ENCODE assay signal across 10 cellular contexts in the genomic region with DNA sequence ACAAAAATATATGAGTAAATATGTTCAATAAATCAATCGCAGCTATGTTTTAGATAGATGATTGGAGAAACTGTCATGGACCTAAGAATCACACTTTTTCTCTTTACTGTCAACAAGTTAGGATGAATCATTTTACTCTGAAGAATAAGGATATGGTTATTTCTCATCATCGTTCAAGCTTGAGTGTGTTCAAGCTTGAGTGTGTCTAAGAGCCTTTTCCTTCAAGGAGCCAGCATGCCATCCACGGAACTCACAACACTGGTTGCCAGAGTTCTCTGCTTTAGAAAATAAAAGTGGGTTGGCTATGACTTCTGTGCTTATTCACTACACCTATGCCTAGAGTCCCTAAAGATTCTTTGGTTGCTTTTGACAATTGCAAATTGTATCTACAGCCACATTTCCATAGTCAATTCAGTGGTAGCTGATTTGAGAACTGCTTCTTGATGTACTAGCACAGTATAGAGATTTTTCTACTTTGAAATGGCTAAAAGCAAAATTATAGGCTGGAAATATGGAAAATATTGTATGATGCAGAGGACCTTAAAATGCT. TPM values are rescaled to one million over a fixed set of nuclear protein-coding genes. Genes with fewer than 3 reads are reported as not detected.
DNase-seq lines count a peak whose midpoint lies in the region; ATAC-seq and TF ChIP-seq lines count a peak whose summit lies in the region.
"Had no signal": no experiment of that assay in that cellular context is flagged by ENCODE, and none has a peak within 500 bp of the region (broad histone marks: within the 10 kb centered on the region; RNA-seq: fewer than 3 reads in every experiment).

No MANE protein-coding gene starts in this region.

- CTCF ChIA-PET in activated CD8-positive, alpha-beta T cell treated with anti-CD3 and anti-CD28 coated beads, Interleukin-2, amount 10 ng/mL, durations not matched to agents 7 days and 5 days (lab: Charles Lee), result interaction anchor here (0.6 to 5.3 kb wide), 31 partner anchors 12 to 485 kb away, joined by 3 to 78 read pairs (median 6); a partner anchor contains a TSS

- intact Hi-C loops in left ventricle myocardium inferior (cut with micrococcal nuclease) (no loop called here), cardiac septum (cut with DNase I) (loop anchor here (5.0 kb wide), 1 partner anchor 150 kb away; a partner anchor contains a TSS), vagina (cut with DNase I) (no loop called here)

- no peaks in the 10 kb centered on the region for H3K36me3 Mint-ChIP-seq in activated CD8-positive, alpha-beta T cell treated with anti-CD3 and anti-CD28 coated beads, Interleukin-2, amount 10 ng/mL, durations not matched to agents 7 days and 5 days (ENCODE audit: low read depth)

- peaks cover 2% of the 10 kb centered on the region for H3K9me3 ChIP-seq in left ventricle myocardium inferior (replicated peaks)
- H3K9me3 ChIP-seq in vagina, result no peaks in the 10 kb centered on the region

- peak overlapping the region; percentile 87 for H3K27ac Mint-ChIP-seq in activated CD8-positive, alpha-beta T cell treated with anti-CD3 and anti-CD28 coated beads, Interleukin-2, amount 10 ng/mL, durations not matched to agents 7 days and 5 days

- H3K27me3 Mint-ChIP-seq in activated CD8-positive, alpha-beta T cell treated with anti-CD3 and anti-CD28 coated beads, Interleukin-2, amount 10 ng/mL, durations not matched to agents 7 days and 5 days (ENCODE audit: low read depth), result peaks cover 2% of the 10 kb centered on the region

- H3K9me3 Mint-ChIP-seq in activated CD8-positive, alpha-beta T cell treated with anti-CD3 and anti-CD28 coated beads, Interleukin-2, amount 10 ng/mL, durations not matched to agents 7 days and 5 days (ENCODE audit: insufficient read depth), result no peaks in the 10 kb centered on the region

- POLR2A ChIA-PET in activated CD8-positive, alpha-beta T cell treated with anti-CD3 and anti-CD28 coated beads, Interleukin-2, amount 10 ng/mL, durations not matched to agents 7 days and 5 days (lab: Charles Lee), result interaction anchor here (1.6 to 3.9 kb wide), 3 partner anchors 148 to 152 kb away, joined by 4 to 17 read pairs (median 16); a partner anchor contains a TSS

- H3K4me1 ChIP-seq in left ventricle myocardium inferior (no peaks in the 10 kb centered on the region), vagina (peaks cover 9% of the 10 kb centered on the region)

- no peak for ATAC-seq in activated CD8-positive, alpha-beta T cell treated with anti-CD3 and anti-CD28 coated beads, Interleukin-2, amount 10 ng/mL, durations not matched to agents 7 days and 5 days
- no peak for ATAC-seq in HG02623 (IDR thresholded peaks at IDR 0.05; ENCODE audit: unreplicated experiment)

- DNase-seq in left ventricle myocardium inferior (no peak), cardiac septum (ENCODE audit: low spot score) (no peak), kidney glomerular epithelial cell (lab: John Stamatoyannopoulos, UW) (peak; percentile 56), vagina (ENCODE audit: extremely low spot score in 2 of 2) (no peak)
- no peak for DNase-seq in activated CD8-positive, alpha-beta T cell treated with anti-CD3 and anti-CD28 coated beads, Interleukin-2, amount 10 ng/mL, durations not matched to agents 7 days and 5 days
- no peak for DNase-seq in stimulated activated CD4-positive, alpha-beta T cell treated with anti-CD3 and anti-CD28 coated beads, Interleukin-4, amount 100 ng/mL, for 4 hours
- no peak for DNase-seq in stimulated activated CD8-positive, alpha-beta memory T cell treated with anti-CD3 and anti-CD28 coated beads, Interleukin-4, amount 100 ng/mL, for 48 hours
- DNase-seq: NCI-H146 had no signal

- TF ChIP-seq CTCF in left ventricle myocardium inferior (IDR thresholded peaks at IDR 0.05; ENCODE audit: borderline replicate concordance) (no peak), vagina (IDR thresholded peaks at IDR 0.05) (no peak)

- TF ChIP-seq POLR2A in vagina (IDR thresholded peaks at IDR 0.05), result no peak

- peaks cover 10% of the 10 kb centered on the region for H3K4me1 Mint-ChIP-seq in activated CD8-positive, alpha-beta T cell treated with anti-CD3 and anti-CD28 coated beads, Interleukin-2, amount 10 ng/mL, durations not matched to agents 7 days and 5 days (ENCODE audit: low read depth)

- H3K4me3 ChIP-seq in left ventricle myocardium inferior (no peak overlapping the region), vagina (peak overlapping the region in 1 of 2 donors; percentile 43)

- H3K27ac ChIP-seq in left ventricle myocardium inferior (replicated peaks), result peak overlapping the region; percentile 2
- peak overlapping the region; percentile 26 for H3K27ac ChIP-seq in vagina
- H3K27ac ChIP-seq: foreskin keratinocyte had no signal

- H3K27me3 ChIP-seq in left ventricle myocardium inferior (ENCODE audit: low read depth), result no peaks in the 10 kb centered on the region
- H3K27me3 ChIP-seq in vagina, result no peaks in the 10 kb centered on the region
- H3K27me3 ChIP-seq: foreskin keratinocyte had no signal

- no peaks in the 10 kb centered on the region for H3K36me3 ChIP-seq in left ventricle myocardium inferior
- H3K36me3 ChIP-seq in vagina, result no peaks in the 10 kb centered on the region

- no peak overlapping the region for H3K4me3 Mint-ChIP-seq in activated CD8-positive, alpha-beta T cell treated with anti-CD3 and anti-CD28 coated beads, Interleukin-2, amount 10 ng/mL, durations not matched to agents 7 days and 5 days

RNA-seq across cellular contexts. Expression of a gene that starts 58.1 kb away (rescaled TPM):
- not detected for total RNA-seq in left ventricle myocardium inferior
- total RNA-seq in cardiac septum, result not detected
- not detected for total RNA-seq in activated CD8-positive, alpha-beta T cell treated with anti-CD3 and anti-CD28 coated beads, Interleukin-2, amount 10 ng/mL, durations not matched to agents 7 days and 5 days
- total RNA-seq in vagina, result 91.3 TPM

Comparison
In these comparisons a context has a peak if more than half of its experiments do, and no peak if none do; other contexts are left out.
1. RNA of a gene that starts 58.1 kb away (total RNA-seq): 91.3 TPM in vagina (single experiment); not detected in left ventricle myocardium inferior (single experiment), not detected in cardiac septum (single experiment) and not detected in activated CD8-positive, alpha-beta T cell treated with anti-CD3 and anti-CD28 coated beads, Interleukin-2, amount 10 ng/mL, durations not matched to agents 7 days and 5 days; every median in the first group is over 10 times any median in the second.